Comparison of ENCODE assay signal across 9 cellular contexts in genomic region chr10:23702977-23703414, GRCh38.
DNase-seq lines count a peak whose midpoint lies in the region; ATAC-seq, FAIRE-seq and TF ChIP-seq lines count a peak whose summit lies in the region.
"Had no signal": no experiment of that assay in that cellular context is flagged by ENCODE, and none has a peak within 500 bp of the region (broad histone marks: within the 10 kb centered on the region; RNA-seq: fewer than 3 reads in every experiment).

No MANE protein-coding gene starts in this region.

- H3K23ac ChIP-seq in H1 (ENCODE audit: insufficient read length): no peak overlapping the region

- H3K18ac ChIP-seq in H1 (ENCODE audit: extremely low read depth, low read length): no peak overlapping the region

- peak; percentile 86 to 88 for TF ChIP-seq RAD21 in H1 (IDR thresholded peaks at IDR 0.05 in 1 of 2, conservative IDR thresholded peaks at IDR 0.05 in 1 of 2; ENCODE audit: low read depth in 2 of 2, low read length in 2 of 2)

- peak overlapping the region; percentile 50; the same call in 1 of the 2 replicates for H2AFZ ChIP-seq in H1 (ENCODE audit: low read length)

- H2BK12ac ChIP-seq in H1 (ENCODE audit: low read depth, low read length): no peak overlapping the region

- 21% methylated on average over 9 of the region's 9 CpGs; no CpG with 5 or more reads in 1 of the 2 experiments for WGBS in H1 (ENCODE audit: extremely low coverage in 1 of 2, insufficient coverage in 1 of 2, insufficient read length in 1 of 2, insufficient replicate concordance in 2 of 2, low coverage in 1 of 2, low lambda C conversion rate in 2 of 2, missing lambda C conversion rate in 1 of 2), 2 experiments

- H3K27ac Mint-ChIP-seq in CD4-positive, alpha-beta T cell: no peak overlapping the region
- H3K27ac Mint-ChIP-seq in stimulated activated naive CD8-positive, alpha-beta T cell treated with anti-CD3 and anti-CD28 coated beads, Interleukin-15, amount 100 ng/mL, for 72 hours: no peak overlapping the region
- H3K27ac Mint-ChIP-seq: T-helper 1 cell treated with Interleukin-12 subunit alpha and Interleukin-12 subunit beta and Interleukin-4 antibody, amounts not matched to agents 30 μg/mL and 1 μg/mL, for 36 hours had no signal

- H3K79me1 ChIP-seq in H1 (ENCODE audit: low read depth, low read length): no peaks in the 10 kb centered on the region

- no peaks in the 10 kb centered on the region for H3K79me2 ChIP-seq in H1 (ENCODE audit: control insufficient read depth in 1 of 2, insufficient read depth in 2 of 2, low read length in 2 of 2)

- no peaks in the 10 kb centered on the region for H3K4me1 ChIP-seq in H1 (replicated peaks in 1 of 4; ENCODE audit: control insufficient read depth in 3 of 4, insufficient read depth in 4 of 4, low read length in 3 of 4)
- H3K4me1 ChIP-seq in mucosa of descending colon (ENCODE audit: low read depth): no peaks in the 10 kb centered on the region

- no peaks in the 10 kb centered on the region for H3K36me3 Mint-ChIP-seq in CD4-positive, alpha-beta T cell (ENCODE audit: low read depth)

- H3K27ac ChIP-seq in CD4-positive, alpha-beta T cell (ENCODE audit: low read depth, low read length): no peak overlapping the region
- H3K27ac ChIP-seq in H1 (ENCODE audit: low read depth, low read length): no peak overlapping the region

- H2BK20ac ChIP-seq in H1 (ENCODE audit: low read length): no peak overlapping the region

- H4K20me1 ChIP-seq in H1 (replicated peaks in 1 of 2; ENCODE audit: control insufficient read depth in 1 of 2, insufficient read depth in 2 of 2, low read length in 2 of 2): no peaks in the 10 kb centered on the region

- CTCF ChIA-PET in CD4-positive, alpha-beta T cell (lab: Charles Lee): interaction anchor here (0.8 kb wide), 1 partner anchor 388 kb away, joined by 5 read pairs; no protein-coding TSS in a partner anchor
- CTCF ChIA-PET in H1 (lab: Charles Lee; ENCODE audit: partially characterized antibody): interaction anchor here (0.6 to 5.3 kb wide), 10 partner anchors 9 to 545 kb away, joined by 3 to 27 read pairs (median 3); no protein-coding TSS in a partner anchor

- H4K5ac ChIP-seq in H1 (ENCODE audit: insufficient read length, low read depth, low read length): no peak overlapping the region

- H3K56ac ChIP-seq in H1 (replicated peaks; ENCODE audit: insufficient read length, low read depth, low read length): no peak overlapping the region

- TF ChIP-seq CTCF in CD4-positive, alpha-beta T cell (IDR thresholded peaks at IDR 0.05): peak; percentile 71
- TF ChIP-seq CTCF in H1 (IDR thresholded peaks at IDR 0.05; ENCODE audit: control extremely low read depth in 1 of 3, insufficient read depth in 1 of 3, low read depth in 1 of 3, low read length in 3 of 3) (peak; percentile 75 to 86 (median 83)), mucosa of descending colon (IDR thresholded peaks at IDR 0.05) (peak; percentile 33)

- H2AK5ac ChIP-seq in H1 (ENCODE audit: low read depth, low read length): no peak overlapping the region

- DNase-seq in CD4-positive, alpha-beta T cell: peak; percentile 17 to 47 (median 24)
- peak; percentile 27 for DNase-seq in GM19238 (ENCODE audit: insufficient read length, low spot score)
- DNase-seq in NCI-H2196 (lab: John Stamatoyannopoulos, UW; ENCODE audit: unreplicated experiment): peak; percentile 45
- DNase-seq in activated CD4-positive, alpha-beta T cell treated with anti-CD3 and anti-CD28 coated beads for 48 hours: peak; percentile 71
- DNase-seq in H1 (ENCODE audit: low read depth in 1 of 2, low spot score in 2 of 2): peak; percentile 64 to 68
- peak in 2 of 3 donors; percentile 29 to 59 for DNase-seq in mucosa of descending colon
- peak; percentile 55 to 64 for DNase-seq in stimulated activated naive CD8-positive, alpha-beta T cell treated with anti-CD3 and anti-CD28 coated beads, Interleukin-15, amount 100 ng/mL, for 72 hours

- peaks cover 43% of the 10 kb centered on the region for H3K27me3 Mint-ChIP-seq in CD4-positive, alpha-beta T cell
- H3K27me3 Mint-ChIP-seq in stimulated activated naive CD8-positive, alpha-beta T cell treated with anti-CD3 and anti-CD28 coated beads, Interleukin-15, amount 100 ng/mL, for 72 hours: peaks cover 21% of the 10 kb centered on the region

- ATAC-seq in CD4-positive, alpha-beta T cell (ENCODE audit: poor library complexity): peak; percentile 73
- ATAC-seq in HG03135 (IDR thresholded peaks at IDR 0.05; ENCODE audit: unreplicated experiment) (peak; percentile 99), mucosa of descending colon (peak; percentile 87)
- peak; percentile 97 for ATAC-seq in stimulated activated naive CD8-positive, alpha-beta T cell treated with anti-CD3 and anti-CD28 coated beads, Interleukin-15, amount 100 ng/mL, for 72 hours

- no peak overlapping the region for H3K4me3 Mint-ChIP-seq in CD4-positive, alpha-beta T cell
- H3K4me3 Mint-ChIP-seq in stimulated activated naive CD8-positive, alpha-beta T cell treated with anti-CD3 and anti-CD28 coated beads, Interleukin-15, amount 100 ng/mL, for 72 hours: peak overlapping the region; percentile 38 to 70
- H3K4me3 Mint-ChIP-seq: T-helper 1 cell treated with Interleukin-12 subunit alpha and Interleukin-12 subunit beta and Interleukin-4 antibody, amounts not matched to agents 30 μg/mL and 1 μg/mL, for 36 hours had no signal

- H3K27me3 ChIP-seq in CD4-positive, alpha-beta T cell (ENCODE audit: control insufficient read depth, insufficient read depth, low read length): peaks cover 7% of the 10 kb centered on the region
- H3K27me3 ChIP-seq in H1 (replicated peaks in 1 of 4; ENCODE audit: control insufficient read depth in 3 of 4, extremely low read depth in 1 of 4, insufficient read depth in 3 of 4, low read length in 3 of 4): peaks cover 0 to 2% (median 0%) of the 10 kb centered on the region in 4 experiments; a peak in 2 of 7 replicates

- H2BK120ac ChIP-seq in H1 (replicated peaks; ENCODE audit: low read depth, low read length): no peak overlapping the region

- no peak overlapping the region for H3K9ac ChIP-seq in H1 (replicated peaks in 1 of 4; ENCODE audit: extremely low read depth in 1 of 4, low read depth in 3 of 4, low read length in 3 of 4)

- H4K8ac ChIP-seq in H1 (ENCODE audit: extremely low read depth, insufficient read depth, low read length): no peak overlapping the region

- H3K4me3 ChIP-seq in H1 (ENCODE audit: extremely low read depth in 1 of 4, insufficient read depth in 2 of 4, low read depth in 3 of 4, low read length in 4 of 4) (no peak overlapping the region), mucosa of descending colon (no peak overlapping the region)

- H2BK15ac ChIP-seq in H1 (ENCODE audit: low read length): no peak overlapping the region

- no peak overlapping the region for H3K4ac ChIP-seq in H1 (replicated peaks; ENCODE audit: insufficient read length, low read depth, low read length)

- H4K91ac ChIP-seq in H1 (replicated peaks; ENCODE audit: insufficient read length, low read length): no peak overlapping the region

- POLR2A ChIA-PET in CD4-positive, alpha-beta T cell (lab: Charles Lee): no interaction called here
- POLR2A ChIA-PET in H1 (lab: Charles Lee; ENCODE audit: partially characterized antibody): no interaction called here

- TF ChIP-seq POLR2A in H1 (IDR thresholded peaks at IDR 0.05; ENCODE audit: control extremely low read depth in 1 of 2, low read depth in 2 of 2, low read length in 2 of 2): no peak

- no peak overlapping the region for H3K14ac ChIP-seq in H1 (ENCODE audit: insufficient read length)

- no peak for TF ChIP-seq EP300 in H1 (IDR thresholded peaks at IDR 0.05; ENCODE audit: borderline replicate concordance in 1 of 2, low read depth in 2 of 2, low read length in 2 of 2)

- H3K4me1 Mint-ChIP-seq in CD4-positive, alpha-beta T cell (ENCODE audit: low read depth): no peaks in the 10 kb centered on the region
- H3K4me1 Mint-ChIP-seq in stimulated activated naive CD8-positive, alpha-beta T cell treated with anti-CD3 and anti-CD28 coated beads, Interleukin-15, amount 100 ng/mL, for 72 hours: peaks cover 29% of the 10 kb centered on the region

- H2BK5ac ChIP-seq in H1 (ENCODE audit: low read depth, low read length): no peak overlapping the region

- no peaks in the 10 kb centered on the region for H3K23me2 ChIP-seq in H1 (ENCODE audit: low read depth, low read length)

- H3K36me3 ChIP-seq in H1 (ENCODE audit: control insufficient read depth in 2 of 4, insufficient read depth in 4 of 4, low read length in 3 of 4) (no peaks in the 10 kb centered on the region), mucosa of descending colon (ENCODE audit: low read depth) (no peaks in the 10 kb centered on the region)

- H3K9me3 Mint-ChIP-seq in CD4-positive, alpha-beta T cell: no peaks in the 10 kb centered on the region
- no peaks in the 10 kb centered on the region for H3K9me3 Mint-ChIP-seq in stimulated activated naive CD8-positive, alpha-beta T cell treated with anti-CD3 and anti-CD28 coated beads, Interleukin-15, amount 100 ng/mL, for 72 hours
- H3K9me3 Mint-ChIP-seq: T-helper 1 cell treated with Interleukin-12 subunit alpha and Interleukin-12 subunit beta and Interleukin-4 antibody, amounts not matched to agents 30 μg/mL and 1 μg/mL, for 36 hours had no signal

- intact Hi-C loops in CD4-positive, alpha-beta T cell (cut with DNase I, micrococcal nuclease): loop anchor here (1.0 to 2.0 kb wide), 5 partner anchors 186 to 546 kb away; no protein-coding TSS in a partner anchor
- intact Hi-C loops in mucosa of descending colon (cut with DNase I, micrococcal nuclease): loop anchor here in 1 of 2 donors (10.0 kb wide), 1 partner anchor 388 kb away; no protein-coding TSS in a partner anchor

- H3K9me3 ChIP-seq in CD4-positive, alpha-beta T cell (ENCODE audit: control insufficient read depth, low read length): no peaks in the 10 kb centered on the region
- H3K9me3 ChIP-seq in H1 (ENCODE audit: insufficient read depth in 2 of 2, low read depth in 1 of 2, low read length in 1 of 2) (0 out of 4 replicates have a peak, but pooled peaks cover 0 to 3% of the 10 kb centered on the region in 2 experiments), mucosa of descending colon (no peaks in the 10 kb centered on the region)

- FAIRE-seq in H1 (lab: Jason Lieb, UNC): peak; percentile 32

- no peak overlapping the region for H3K4me2 ChIP-seq in H1 (ENCODE audit: insufficient read depth in 1 of 2, low read depth in 2 of 2, low read length in 2 of 2)

TF ChIP-seq in H1, 55 proteins besides CTCF, POLR2A, EP300 and RAD21 (continues in another document):
- TF ChIP-seq POU5F1 (IDR thresholded peaks at IDR 0.05; ENCODE audit: low read depth, low read length) (no peak), RBBP5 (IDR thresholded peaks at IDR 0.05; ENCODE audit: borderline replicate concordance, low read depth, low read length) (no peak), BCL11A (IDR thresholded peaks at IDR 0.05; ENCODE audit: low read depth in 2 of 2, low read length in 2 of 2) (no peak), SP1 (IDR thresholded peaks at IDR 0.05; ENCODE audit: low read depth, low read length) (no peak), SRF (IDR thresholded peaks at IDR 0.05; ENCODE audit: low read depth, low read length) (no peak), KDM1A (IDR thresholded peaks at IDR 0.05; ENCODE audit: borderline replicate concordance, low read length) (no peak), TAF7 (optimal IDR thresholded peaks at IDR 0.05; ENCODE audit: borderline replicate concordance, low read depth, low read length) (peak; percentile 38), FOSL1 (IDR thresholded peaks at IDR 0.05; ENCODE audit: insufficient read depth, low read depth, low read length) (no peak)

Comparison
In these comparisons a context has a peak if more than half of its experiments do, and no peak if none do; other contexts are left out.
1. CTCF ChIP-seq: peak in every context shown above with its lines; median percentile 83 in H1; 71 in CD4-positive, alpha-beta T cell; 33 in mucosa of descending colon.